Comparison of ENCODE assay signal across 21 cellular contexts in the genomic region with DNA sequence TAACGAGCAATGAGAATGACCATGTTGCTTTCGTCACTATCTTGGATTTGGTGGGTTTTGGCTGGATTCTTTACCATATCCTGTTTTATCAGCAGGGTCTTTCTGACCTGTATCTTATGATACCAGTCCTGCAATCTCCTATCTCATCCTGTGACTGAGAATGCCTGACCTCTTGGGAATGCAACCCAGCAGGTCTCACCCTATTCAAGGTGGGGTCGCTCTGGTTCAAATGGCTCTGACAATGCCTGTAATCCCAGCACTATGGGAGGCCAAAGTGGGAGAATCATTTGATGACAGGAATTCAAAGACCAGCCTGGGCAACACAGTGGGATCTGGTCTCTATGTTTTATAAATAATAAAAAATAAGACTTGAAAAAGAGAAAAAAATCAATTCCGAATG.
A peak's percentile ranks its signal among the peaks of the same experiment; 100 is the strongest.
DNase-seq lines count a peak whose midpoint lies in the region; ATAC-seq and TF ChIP-seq lines count a peak whose summit lies in the region.
"Had no signal": no experiment of that assay in that cellular context is flagged by ENCODE, and none has a peak within 500 bp of the region (broad histone marks: within the 10 kb centered on the region; RNA-seq: fewer than 3 reads in every experiment).

No MANE protein-coding gene starts in this region.

- H4K91ac ChIP-seq in neuronal stem cell (ENCODE audit: low read depth, low read length, poor library complexity): no peak overlapping the region

- no peaks in the 10 kb centered on the region for H3K36me3 Mint-ChIP-seq in GM23338 (ENCODE audit: low read depth)
- H3K36me3 Mint-ChIP-seq: CD4-positive, alpha-beta memory T cell had no signal

- H3K4ac ChIP-seq in neuronal stem cell (ENCODE audit: low read length): no peak overlapping the region

- no peaks in the 10 kb centered on the region for H4K20me1 ChIP-seq in GM23338 (replicated peaks; ENCODE audit: insufficient read depth)
- H4K20me1 ChIP-seq: BLaER1 treated with 17β-estradiol and CSF1 and Interleukin-3, amounts not matched to agents 10 nM and 100 nM had no signal

- H2BK120ac ChIP-seq in neuronal stem cell (ENCODE audit: low read depth, low read length): no peak overlapping the region

- H3K4me3 Mint-ChIP-seq in GM23338: no peak overlapping the region
- H3K4me3 Mint-ChIP-seq: CD4-positive, alpha-beta memory T cell; HFFc6 had no signal

- H3K27me3 ChIP-seq in GM23338 (ENCODE audit: insufficient read depth) (no peaks in the 10 kb centered on the region), neuronal stem cell (ENCODE audit: control insufficient read depth in 3 of 3, insufficient read depth in 3 of 3, low read depth in 1 of 3, low read length in 3 of 3) (no peaks in the 10 kb centered on the region)
- H3K27me3 ChIP-seq: BE2C; BLaER1 treated with 17β-estradiol and CSF1 and Interleukin-3, amounts not matched to agents 10 nM and 100 nM had no signal

- no peak overlapping the region for H3K27ac ChIP-seq in GM23338 (ENCODE audit: low read depth)
- no peak overlapping the region for H3K27ac ChIP-seq in neuronal stem cell (replicated peaks; ENCODE audit: low read length)
- H3K27ac ChIP-seq: A549; BLaER1 treated with 17β-estradiol and CSF1 and Interleukin-3, amounts not matched to agents 10 nM and 100 nM; GM23248 had no signal

- no peak overlapping the region for H2BK15ac ChIP-seq in neuronal stem cell (ENCODE audit: low read length)

- no CpG with 5 or more reads among the region's 4 CpGs for WGBS in neuronal stem cell (ENCODE audit: extremely low coverage in 2 of 2, insufficient read length in 2 of 2, insufficient replicate concordance in 1 of 2), 2 donors

- ATAC-seq in GM23338 (peak; percentile 51; the same call in 2 of the 3 replicates), HG03469 (IDR thresholded peaks at IDR 0.05; ENCODE audit: unreplicated experiment) (no peak)
- ATAC-seq: A549, GM12878 had no signal

- no peaks in the 10 kb centered on the region for H3F3A ChIP-seq in GM23338 (replicated peaks; ENCODE audit: low read depth)

- TF ChIP-seq CTCF in GM23338 (conservative IDR thresholded peaks at IDR 0.05; ENCODE audit: low read depth in 2 of 2): no peak

- no peaks in the 10 kb centered on the region for H3K9me3 ChIP-seq in neuronal stem cell (replicated peaks in 1 of 2; ENCODE audit: control insufficient read depth in 2 of 2, insufficient read depth in 1 of 2, low read depth in 1 of 2, low read length in 2 of 2)
- H3K9me3 ChIP-seq: A549; BE2C; BLaER1 treated with 17β-estradiol and CSF1 and Interleukin-3, amounts not matched to agents 10 nM and 100 nM; Caco-2; HAP-1 had no signal

- no peaks in the 10 kb centered on the region; the same call in 1 of the 2 replicates for H3K4me1 ChIP-seq in GM23338 (ENCODE audit: insufficient read depth)
- H3K4me1 ChIP-seq in neuronal stem cell (ENCODE audit: control insufficient read depth in 2 of 2, insufficient read depth in 1 of 2, low read depth in 1 of 2, low read length in 2 of 2): peaks cover 4 to 6% of the 10 kb centered on the region in 2 donors
- H3K4me1 ChIP-seq: A549, BE2C, HAP-1 had no signal

- H2BK5ac ChIP-seq in neuronal stem cell (ENCODE audit: low read length): no peak overlapping the region

- H3K9me3 Mint-ChIP-seq in GM23338: peaks cover 37% of the 10 kb centered on the region
- H3K9me3 Mint-ChIP-seq: HFFc6 had no signal

- no peak overlapping the region for H3K14ac ChIP-seq in neuronal stem cell (ENCODE audit: low read length)

- no peaks in the 10 kb centered on the region for H3K79me1 ChIP-seq in neuronal stem cell (ENCODE audit: low read depth, low read length)

- no peaks in the 10 kb centered on the region for H3K27me3 Mint-ChIP-seq in GM23338 (ENCODE audit: insufficient read depth, low read depth, poor library complexity)

- no peaks in the 10 kb centered on the region for H3K9me2 ChIP-seq in GM23338 (ENCODE audit: insufficient read depth)

- H3K79me2 ChIP-seq in GM23338 (replicated peaks; ENCODE audit: insufficient read depth): no peaks in the 10 kb centered on the region

- no peak overlapping the region for H3K18ac ChIP-seq in neuronal stem cell (ENCODE audit: low read length)

- no peak overlapping the region for H3K23ac ChIP-seq in neuronal stem cell (ENCODE audit: low read depth, low read length, poor library complexity)

- H2AFZ ChIP-seq in GM23338 (no peak overlapping the region), neuronal stem cell (ENCODE audit: low read length) (no peak overlapping the region)
- H2AFZ ChIP-seq: GM23248 had no signal

- no peaks in the 10 kb centered on the region for H3K36me3 ChIP-seq in GM23338 (ENCODE audit: insufficient read depth)
- H3K36me3 ChIP-seq in neuronal stem cell (replicated peaks in 1 of 2; ENCODE audit: control insufficient read depth in 2 of 2, insufficient read depth in 2 of 2, low read length in 2 of 2): no peaks in the 10 kb centered on the region
- H3K36me3 ChIP-seq: BE2C; BLaER1 treated with 17β-estradiol and CSF1 and Interleukin-3, amounts not matched to agents 10 nM and 100 nM; HAP-1 had no signal

- H2AK5ac ChIP-seq in neuronal stem cell (ENCODE audit: low read depth, low read length): no peak overlapping the region

- H3K27ac Mint-ChIP-seq in GM23338: no peak overlapping the region
- H3K27ac Mint-ChIP-seq: CD4-positive, alpha-beta memory T cell; HFFc6 had no signal

- no peak overlapping the region for H3K9ac ChIP-seq in neuronal stem cell (ENCODE audit: low read depth, low read length, poor library complexity)
- H3K9ac ChIP-seq: BLaER1 treated with 17β-estradiol and CSF1 and Interleukin-3, amounts not matched to agents 10 nM and 100 nM; GM23248 had no signal

- H3K4me1 Mint-ChIP-seq in GM23338: 0 out of 3 replicates have a peak, but pooled peaks cover 3% of the 10 kb centered on the region
- H3K4me1 Mint-ChIP-seq: CD4-positive, alpha-beta memory T cell had no signal

- H3K4me2 ChIP-seq in GM23338: no peak overlapping the region
- H3K4me2 ChIP-seq in neuronal stem cell (ENCODE audit: insufficient read depth, low read length, poor library complexity, severe bottlenecking): no peak overlapping the region
- H3K4me2 ChIP-seq: A549 had no signal

- H2BK12ac ChIP-seq in neuronal stem cell (ENCODE audit: low read length): no peak overlapping the region

- no peak for DNase-seq in GM23338 (ENCODE audit: low spot score)
- peak; percentile 44 for DNase-seq in islet precursor cell
- DNase-seq in neuronal stem cell (ENCODE audit: low spot score): peak; percentile 11
- DNase-seq in T-helper 1 cell: no peak
- DNase-seq in SW 1271 (lab: John Stamatoyannopoulos, UW): no peak
- DNase-seq: 8988T; ACHN; AML-193; BE2C; CD4-positive, alpha-beta memory T cell; DMS153; DND-41; GDM1; GM23248; HFFc6 had no signal

- H4K8ac ChIP-seq in neuronal stem cell (ENCODE audit: low read depth, low read length): no peak overlapping the region

- H3K4me3 ChIP-seq in GM23338 (no peak overlapping the region), neuronal stem cell (ENCODE audit: low read length in 2 of 2) (no peak overlapping the region)
- H3K4me3 ChIP-seq: A549; BLaER1 treated with 17β-estradiol and CSF1 and Interleukin-3, amounts not matched to agents 10 nM and 100 nM; GM12878; GM23248; HAP-1 had no signal

TF ChIP-seq in GM23338, 12 proteins besides CTCF, POLR2A, EP300 and RAD21:
- TF ChIP-seq CREB1 (CRISPR knock-in tag; IDR thresholded peaks at IDR 0.05; ENCODE audit: low read depth): no peak

Comparison
In these comparisons a context has a peak if more than half of its experiments do, and no peak if none do; other contexts are left out.
1. DNase-seq: peak in islet precursor cell (single experiment) and neuronal stem cell (single experiment); none in GM23338 (single experiment), T-helper 1 cell (0 of 5) and SW 1271 (0 of 2).